In genomic region chr3:48609088-48610005, GRCh38 we compare ENCODE assay signal across 8 cellular contexts. TPM values are rescaled to one million over a fixed set of nuclear protein-coding genes. Genes with fewer than 3 reads are reported as not detected.
A peak's percentile ranks its signal among the peaks of the same experiment; 100 is the strongest.
DNase-seq lines count a peak whose midpoint lies in the region; TF ChIP-seq lines count a peak whose summit lies in the region.

Gene UQCRC1 (minus strand): TSS chr3:48609646. CDS start chr3:48609620, 26 bp downstream.

- H3K36me3 Mint-ChIP-seq in nephron (ENCODE audit: low read depth): peaks cover 34% of the 10 kb centered on the region
- H3K36me3 Mint-ChIP-seq in stimulated activated naive CD8-positive, alpha-beta T cell treated with anti-CD3 and anti-CD28 coated beads, Interleukin-15, Interleukin-2, amounts not matched to agents 100 ng/mL and 50 ng/mL, for 24 hours (ENCODE audit: low read depth): peaks cover 35% of the 10 kb centered on the region

- H3K4me3 Mint-ChIP-seq in nephron: peak within 1 kb of the TSS; percentile 98 to 99 (median 98)
- H3K4me3 Mint-ChIP-seq in stimulated activated naive CD8-positive, alpha-beta T cell treated with anti-CD3 and anti-CD28 coated beads, Interleukin-15, Interleukin-2, amounts not matched to agents 100 ng/mL and 50 ng/mL, for 24 hours: peak within 1 kb of the TSS; percentile 97

- peak; percentile 82 for DNase-seq in H4 (ENCODE audit: low spot score)
- peak; percentile 76 for DNase-seq in LNCaP clone FGC (ENCODE audit: low read depth)
- peak; percentile 88 for DNase-seq in activated effector memory CD4-positive, alpha-beta T cell treated with Interleukin-2 at 50 U/mL for 16 hours
- DNase-seq in fibroblast of pulmonary artery (ENCODE audit: low read depth): peak; percentile 95

- H3K9me3 ChIP-seq in ES-I3 (ENCODE audit: control insufficient read depth, insufficient read depth, low read length): no peaks in the 10 kb centered on the region

- H3K4me3 ChIP-seq in LNCaP clone FGC (ENCODE audit: low read depth, low read length) (peak within 1 kb of the TSS; percentile 86), fibroblast of pulmonary artery (replicated peaks; ENCODE audit: low read depth, low read length) (peak within 1 kb of the TSS; percentile 94)

- no peaks in the 10 kb centered on the region for H3K9me3 Mint-ChIP-seq in nephron
- no peaks in the 10 kb centered on the region for H3K9me3 Mint-ChIP-seq in stimulated activated naive CD8-positive, alpha-beta T cell treated with anti-CD3 and anti-CD28 coated beads, Interleukin-15, Interleukin-2, amounts not matched to agents 100 ng/mL and 50 ng/mL, for 24 hours

- H3K36me3 ChIP-seq in ES-I3 (ENCODE audit: insufficient read depth, low read length): peaks cover 26% of the 10 kb centered on the region

- peak within 1 kb of the TSS; percentile 95 for H3K9ac ChIP-seq in ES-I3 (ENCODE audit: low read depth, low read length)

- peaks cover 7% of the 10 kb centered on the region; the same call in 1 of the 2 replicates for H3K4me1 ChIP-seq in ES-I3 (ENCODE audit: insufficient read depth, low read length)

- peaks cover 4% of the 10 kb centered on the region for H3K27me3 Mint-ChIP-seq in nephron (ENCODE audit: low read depth)
- no peaks in the 10 kb centered on the region for H3K27me3 Mint-ChIP-seq in stimulated activated naive CD8-positive, alpha-beta T cell treated with anti-CD3 and anti-CD28 coated beads, Interleukin-15, Interleukin-2, amounts not matched to agents 100 ng/mL and 50 ng/mL, for 24 hours

- peak within 1 kb of the TSS; percentile 86 to 97 (median 93) for H3K27ac Mint-ChIP-seq in nephron
- H3K27ac Mint-ChIP-seq in stimulated activated naive CD8-positive, alpha-beta T cell treated with anti-CD3 and anti-CD28 coated beads, Interleukin-15, Interleukin-2, amounts not matched to agents 100 ng/mL and 50 ng/mL, for 24 hours: peak within 1 kb of the TSS; percentile 96

- H3K4me1 Mint-ChIP-seq in nephron: peaks cover 16% of the 10 kb centered on the region
- H3K4me1 Mint-ChIP-seq in stimulated activated naive CD8-positive, alpha-beta T cell treated with anti-CD3 and anti-CD28 coated beads, Interleukin-15, Interleukin-2, amounts not matched to agents 100 ng/mL and 50 ng/mL, for 24 hours (ENCODE audit: low read depth): peaks cover 27% of the 10 kb centered on the region

- TF ChIP-seq POLR2A in Raji (IDR thresholded peaks at IDR 0.05; ENCODE audit: insufficient read depth, low read depth, low read length): peak; percentile 97

- TF ChIP-seq CTCF in LNCaP clone FGC (IDR thresholded peaks at IDR 0.05; ENCODE audit: control insufficient read depth, extremely low read depth, insufficient read depth): peak; percentile 85
- TF ChIP-seq CTCF in fibroblast of pulmonary artery (IDR thresholded peaks at IDR 0.05; ENCODE audit: low read length, missing control alignments): peak; percentile 62
- TF ChIP-seq CTCF in nephron (IDR thresholded peaks at IDR 0.05; ENCODE audit: unreplicated experiment in 3 of 3): peak; percentile 73 to 82 (median 78)

RNA-seq across cellular contexts. Expression of gene UQCRC1, which starts in this region (rescaled TPM):
- 171 and 176 TPM in 2 replicates for total RNA-seq in H4 (2014; rRNA removed; shearing (Covaris generic))

Comparison
In these comparisons a context has a peak if more than half of its experiments do, and no peak if none do; other contexts are left out.
1. Peak in every context shown above with its lines: DNase-seq and H3K4me3 ChIP-seq.